ENCODE assay signal across 8 cellular contexts in the genomic region with DNA sequence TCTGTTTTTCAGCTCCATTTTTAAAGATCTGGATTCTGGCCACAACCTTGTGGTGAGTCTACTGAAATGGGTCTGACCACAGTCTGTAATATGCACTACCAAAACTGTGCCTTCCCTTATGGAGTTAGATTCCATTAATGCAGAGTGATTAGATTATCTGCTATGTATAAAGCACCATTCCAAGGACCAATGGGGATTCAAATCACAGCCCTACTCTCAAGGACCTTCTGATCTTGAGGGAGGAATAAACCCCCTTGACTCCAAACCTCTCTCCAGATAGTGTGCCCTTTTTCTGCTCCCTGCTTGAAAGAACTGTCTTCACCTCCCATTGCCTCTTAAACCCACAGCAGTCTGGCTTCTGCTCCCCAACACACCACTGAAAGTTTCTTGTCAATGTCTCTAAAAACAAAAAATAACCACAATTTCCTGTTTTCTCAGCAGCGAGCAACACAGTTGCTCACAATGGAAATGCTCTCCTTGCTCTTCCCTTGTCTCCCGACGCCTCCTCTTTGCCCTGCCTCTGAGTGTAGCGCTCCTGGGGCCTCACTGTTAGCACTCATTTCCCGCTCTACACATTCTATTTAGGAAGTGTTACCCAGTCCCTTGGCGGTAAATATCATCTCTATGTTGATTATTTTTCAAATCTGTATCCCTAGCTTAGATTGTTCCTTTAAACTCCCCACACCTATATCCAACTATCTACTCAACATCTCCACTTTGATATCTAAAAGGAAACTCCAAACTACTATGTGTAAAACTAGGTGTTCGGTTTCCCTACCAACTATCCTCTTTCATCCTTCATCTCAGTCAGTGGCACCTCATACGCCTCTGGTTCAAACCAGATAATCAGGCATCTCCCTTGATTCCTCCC. TPM values are rescaled to one million over a fixed set of nuclear protein-coding genes. Genes with fewer than 3 reads are reported as not detected.
A peak's percentile ranks its signal among the peaks of the same experiment; 100 is the strongest.
DNase-seq lines count a peak whose midpoint lies in the region; ATAC-seq and TF ChIP-seq lines count a peak whose summit lies in the region.

No MANE protein-coding gene starts in this region.

- H3K9me3 ChIP-seq in T-helper 17 cell (ENCODE audit: control insufficient read depth, low read length, poor library complexity, severe bottlenecking) (no peaks in the 10 kb centered on the region), ascending aorta (no peaks in the 10 kb centered on the region)

- H3K27me3 ChIP-seq in ascending aorta = no peaks in the 10 kb centered on the region

- peaks cover 2% of the 10 kb centered on the region for H3K36me3 Mint-ChIP-seq in T-helper 17 cell (ENCODE audit: low read depth)

- intact Hi-C loops in ascending aorta (cut with DNase I) = no loop called here

- no peaks in the 10 kb centered on the region for H3K27me3 Mint-ChIP-seq in T-helper 17 cell

- H3K27ac ChIP-seq in ascending aorta = no peak overlapping the region

- H3K4me1 Mint-ChIP-seq in T-helper 17 cell = peaks cover 50% of the 10 kb centered on the region

- H3K27ac Mint-ChIP-seq in T-helper 17 cell = peak overlapping the region; percentile 87

- no peaks in the 10 kb centered on the region for H3K4me1 ChIP-seq in ascending aorta

- ATAC-seq in HG03025 (IDR thresholded peaks at IDR 0.05; ENCODE audit: low FRiP score, unreplicated experiment) = peak; percentile 93
- peak; percentile 87 for ATAC-seq in T-helper 17 cell

- no peak for TF ChIP-seq CTCF in ascending aorta (IDR thresholded peaks at IDR 0.05)

- peak in 2 of 3 donors; percentile 4 to 17 for DNase-seq in stimulated activated CD4-positive, alpha-beta T cell treated with anti-CD3 and anti-CD28 coated beads, Interleukin-12 subunit alpha, Interleukin-12 subunit beta, amount 100 ng/mL, for 48 hours (ENCODE audit: low read depth in 2 of 3, low spot score in 1 of 3)
- no peak for DNase-seq in stimulated activated CD4-positive, alpha-beta T cell treated with anti-CD3 and anti-CD28 coated beads, Interleukin-2, amount 100 ng/mL, for 48 hours
- no peak for DNase-seq in T-helper 17 cell
- DNase-seq in myocyte (ENCODE audit: low read depth) = peak; percentile 74
- DNase-seq in occipital lobe (lab: John Stamatoyannopoulos, UW) = no peak
- no peak for DNase-seq in ascending aorta (ENCODE audit: low spot score in 2 of 2)
- no peak for DNase-seq in NCI-H1417 (lab: John Stamatoyannopoulos, UW)

- no peak overlapping the region for H3K4me3 ChIP-seq in ascending aorta

- H3K36me3 ChIP-seq in ascending aorta = no peaks in the 10 kb centered on the region

- H3K4me3 Mint-ChIP-seq in T-helper 17 cell = peak overlapping the region; percentile 81

RNA-seq across cellular contexts. Expression of a gene that starts 13.6 kb away (rescaled TPM):
- total RNA-seq in T-helper 17 cell (10 to 100 TPM; 64.1 to 70.1 TPM), myocyte (2.3 and 6.6 TPM in 2 replicates), occipital lobe (175 TPM), ascending aorta (13.6 TPM)
- polyA plus RNA-seq in myocyte (2012) = 6.6 TPM

RNA-seq across cellular contexts. Expression of a gene that starts 45.6 kb away (rescaled TPM):
- total RNA-seq in T-helper 17 cell = 1 to 10 TPM; 1.4 to 1.9 TPM
- 0.05 TPM in 1 of 2 replicates, not detected in the other for total RNA-seq in myocyte
- not detected for polyA plus RNA-seq in myocyte (2012)
- 4.1 TPM for total RNA-seq in occipital lobe
- total RNA-seq in ascending aorta = 2.6 TPM

Comparison
In these comparisons a context has a peak if more than half of its experiments do, and no peak if none do; other contexts are left out.
1. DNase-seq: peak in stimulated activated CD4-positive, alpha-beta T cell treated with anti-CD3 and anti-CD28 coated beads, Interleukin-12 subunit alpha, Interleukin-12 subunit beta, amount 100 ng/mL, for 48 hours (2 of 3) and myocyte (single experiment); none in stimulated activated CD4-positive, alpha-beta T cell treated with anti-CD3 and anti-CD28 coated beads, Interleukin-2, amount 100 ng/mL, for 48 hours (0 of 2), T-helper 17 cell (0 of 3), occipital lobe (single experiment), ascending aorta (0 of 2) and NCI-H1417 (0 of 3).